Comparison of ENCODE assay signal across 8 cellular contexts in genomic region chr22:22508274-22509176, GRCh38. TPM values are rescaled to one million over a fixed set of nuclear protein-coding genes. Genes with fewer than 3 reads are reported as not detected.
DNase-seq lines count a peak whose midpoint lies in the region; ATAC-seq and TF ChIP-seq lines count a peak whose summit lies in the region.

A gene with protein sequence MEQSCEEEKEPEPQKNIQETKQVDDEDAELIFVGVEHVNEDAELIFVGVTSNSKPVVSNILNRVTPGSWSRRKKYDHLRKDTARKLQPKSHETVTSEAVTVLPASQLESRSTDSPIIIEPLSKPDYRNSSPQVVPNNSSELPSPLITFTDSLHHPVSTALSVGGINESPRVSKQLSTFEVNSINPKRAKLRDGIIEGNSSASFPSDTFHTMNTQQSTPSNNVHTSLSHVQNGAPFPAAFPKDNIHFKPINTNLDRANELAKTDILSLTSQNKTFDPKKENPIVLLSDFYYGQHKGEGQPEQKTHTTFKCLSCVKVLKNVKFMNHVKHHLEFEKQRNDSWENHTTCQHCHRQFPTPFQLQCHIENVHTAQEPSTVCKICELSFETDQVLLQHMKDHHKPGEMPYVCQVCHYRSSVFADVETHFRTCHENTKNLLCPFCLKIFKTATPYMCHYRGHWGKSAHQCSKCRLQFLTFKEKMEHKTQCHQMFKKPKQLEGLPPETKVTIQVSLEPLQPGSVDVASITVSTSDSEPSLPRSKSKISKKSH (minus strand): TSS chr22:22508742. CDS start chr22:22489398, 19,344 bp downstream.

- no peaks in the 10 kb centered on the region for H3K9me3 ChIP-seq in CD4-positive, alpha-beta memory T cell (ENCODE audit: control insufficient read depth in 1 of 2, low read length in 2 of 2)
- H3K9me3 ChIP-seq in PC-9 (ENCODE audit: insufficient read depth, low read depth): peaks cover 10% of the 10 kb centered on the region; the same call in 1 of the 2 replicates
- H3K9me3 ChIP-seq in neuron (ENCODE audit: low read length): no peaks in the 10 kb centered on the region

- H4K20me1 ChIP-seq in PC-9 (ENCODE audit: insufficient read depth): no peaks in the 10 kb centered on the region

- H3K27me3 Mint-ChIP-seq in CD4-positive, alpha-beta memory T cell: peaks cover 1 to 5% of the 10 kb centered on the region in 2 donors
- H3K27me3 Mint-ChIP-seq in activated T-helper 1 cell treated with anti-CD3 and anti-CD28 coated beads, Interleukin-12 subunit alpha, Interleukin-12 subunit beta, Interleukin-2, Interleukin-4 antibody, amounts not matched to agents 30 ng/mL and 10 ng/mL and 1 ng/mL, durations not matched to agents 14 hours and 24 hours and 36 hours (ENCODE audit: insufficient read depth): peaks cover 10% of the 10 kb centered on the region

- peaks cover 9 to 26% (median 14%) of the 10 kb centered on the region in 4 donors for H3K4me1 Mint-ChIP-seq in CD4-positive, alpha-beta memory T cell
- H3K4me1 Mint-ChIP-seq in activated T-helper 1 cell treated with anti-CD3 and anti-CD28 coated beads, Interleukin-12 subunit alpha, Interleukin-12 subunit beta, Interleukin-2, Interleukin-4 antibody, amounts not matched to agents 30 ng/mL and 10 ng/mL and 1 ng/mL, durations not matched to agents 14 hours and 24 hours and 36 hours (ENCODE audit: low read depth): peaks cover 9% of the 10 kb centered on the region

- no peaks in the 10 kb centered on the region for H3K36me3 ChIP-seq in CD4-positive, alpha-beta memory T cell (ENCODE audit: insufficient read depth, low read length)
- H3K36me3 ChIP-seq in PC-9 (ENCODE audit: low read depth) (no peaks in the 10 kb centered on the region), neuron (ENCODE audit: insufficient read depth, low read length) (peaks cover 31% of the 10 kb centered on the region)

- POLR2A ChIA-PET in CD4-positive, alpha-beta memory T cell (lab: Charles Lee; ENCODE audit: partially characterized antibody): no interaction called here
- POLR2A ChIA-PET in PC-9 (lab: Charles Lee; ENCODE audit: unreplicated experiment): no interaction called here

- peaks cover 0 to 8% (median under 1%) of the 10 kb centered on the region in 8 donors for H3K9me3 Mint-ChIP-seq in CD4-positive, alpha-beta memory T cell
- peaks cover 17% of the 10 kb centered on the region for H3K9me3 Mint-ChIP-seq in activated T-helper 1 cell treated with anti-CD3 and anti-CD28 coated beads, Interleukin-12 subunit alpha, Interleukin-12 subunit beta, Interleukin-2, Interleukin-4 antibody, amounts not matched to agents 30 ng/mL and 10 ng/mL and 1 ng/mL, durations not matched to agents 14 hours and 24 hours and 36 hours

- peak within 1 kb of the TSS; percentile 80 for H3K4me2 ChIP-seq in PC-9

- no peaks in the 10 kb centered on the region for H3F3A ChIP-seq in PC-9 (ENCODE audit: insufficient read depth, low read depth)

- H3K4me3 ChIP-seq in CD4-positive, alpha-beta memory T cell (ENCODE audit: low read length in 2 of 2): peak within 1 kb of the TSS; percentile 63 to 71
- H3K4me3 ChIP-seq in PC-9 (peak within 1 kb of the TSS; percentile 73), neuron (ENCODE audit: low read length) (peak within 1 kb of the TSS; percentile 76)

- peak; percentile 66 for TF ChIP-seq CTCF in PC-9 (conservative IDR thresholded peaks at IDR 0.05)

- peaks cover 18 to 23% of the 10 kb centered on the region in 2 donors for H3K36me3 Mint-ChIP-seq in CD4-positive, alpha-beta memory T cell
- H3K36me3 Mint-ChIP-seq in activated T-helper 1 cell treated with anti-CD3 and anti-CD28 coated beads, Interleukin-12 subunit alpha, Interleukin-12 subunit beta, Interleukin-2, Interleukin-4 antibody, amounts not matched to agents 30 ng/mL and 10 ng/mL and 1 ng/mL, durations not matched to agents 14 hours and 24 hours and 36 hours (ENCODE audit: low read depth): peaks cover 17% of the 10 kb centered on the region

- peak within 1 kb of the TSS; percentile 76 to 88 (median 83) for H3K4me3 Mint-ChIP-seq in CD4-positive, alpha-beta memory T cell
- H3K4me3 Mint-ChIP-seq in activated T-helper 1 cell treated with anti-CD3 and anti-CD28 coated beads, Interleukin-12 subunit alpha, Interleukin-12 subunit beta, Interleukin-2, Interleukin-4 antibody, amounts not matched to agents 30 ng/mL and 10 ng/mL and 1 ng/mL, durations not matched to agents 14 hours and 24 hours and 36 hours: peak within 1 kb of the TSS; percentile 78

- H3K9me2 ChIP-seq in PC-9 (ENCODE audit: insufficient read depth): no peaks in the 10 kb centered on the region

- peak; percentile 94 for ATAC-seq in GM19452 (IDR thresholded peaks at IDR 0.05; ENCODE audit: unreplicated experiment)

- CTCF ChIA-PET in CD4-positive, alpha-beta memory T cell (lab: Charles Lee; ENCODE audit: partially characterized antibody): interaction anchor here (0.7 to 1.8 kb wide), 8 partner anchors 8 to 94 kb away, joined by 3 to 9 read pairs (median 4); partner anchors contain the start of genes PRAME and ZNF280A
- CTCF ChIA-PET in PC-9 (lab: Charles Lee): interaction anchor here (1.0 kb wide), 1 partner anchor 301 kb away, joined by 5 read pairs; no protein-coding TSS in a partner anchor

- H3K27me3 ChIP-seq in CD4-positive, alpha-beta memory T cell (ENCODE audit: insufficient read depth, low read length): no peaks in the 10 kb centered on the region
- peaks cover 18% of the 10 kb centered on the region for H3K27me3 ChIP-seq in PC-9 (ENCODE audit: insufficient read depth, low read depth)
- H3K27me3 ChIP-seq in neuron (ENCODE audit: insufficient read depth, low read length): no peaks in the 10 kb centered on the region

- peak within 1 kb of the TSS; percentile 90 for H2AFZ ChIP-seq in PC-9
- peak within 1 kb of the TSS; percentile 93 for H2AFZ ChIP-seq in neuron (ENCODE audit: low read depth, low read length)

- H3K27ac Mint-ChIP-seq in CD4-positive, alpha-beta memory T cell: peak within 1 kb of the TSS in 6 of 7 donors; percentile 39 to 86 (median 60)
- H3K27ac Mint-ChIP-seq in activated T-helper 1 cell treated with anti-CD3 and anti-CD28 coated beads, Interleukin-12 subunit alpha, Interleukin-12 subunit beta, Interleukin-2, Interleukin-4 antibody, amounts not matched to agents 30 ng/mL and 10 ng/mL and 1 ng/mL, durations not matched to agents 14 hours and 24 hours and 36 hours: no peak within 1 kb of the TSS

- H3K79me2 ChIP-seq in PC-9 (ENCODE audit: low read depth): no peaks in the 10 kb centered on the region

- BruUV-seq in PC-9 (replicated peaks; lab: Mats Ljungman, UMichigan): no TSS peak

- intact Hi-C loops in CD4-positive, alpha-beta memory T cell (cut with micrococcal nuclease): no loop called here
- intact Hi-C loops in PC-9 (cut with micrococcal nuclease; ENCODE audit: unreplicated experiment): no loop called here
- intact Hi-C loops in activated T-helper 1 cell treated with anti-CD3 and anti-CD28 coated beads, Interleukin-12 subunit alpha, Interleukin-12 subunit beta, Interleukin-2, Interleukin-4 antibody, amounts not matched to agents 30 ng/mL and 10 ng/mL and 1 ng/mL, durations not matched to agents 14 hours and 24 hours and 36 hours (cut with micrococcal nuclease): no loop called here

- H3K4me1 ChIP-seq in CD4-positive, alpha-beta memory T cell (ENCODE audit: insufficient read depth, low read length): peaks cover 13% of the 10 kb centered on the region
- H3K4me1 ChIP-seq in PC-9 (replicated peaks; ENCODE audit: insufficient read depth) (0 out of 2 replicates have a peak, but pooled peaks cover 4% of the 10 kb centered on the region), neuron (ENCODE audit: insufficient read depth, low read length) (peaks cover 9% of the 10 kb centered on the region)

- H3K27ac ChIP-seq in CD4-positive, alpha-beta memory T cell (ENCODE audit: low read depth, low read length): peak within 1 kb of the TSS; percentile 21
- H3K27ac ChIP-seq in PC-9: no peak within 1 kb of the TSS

- DNase-seq in CD4-positive, alpha-beta memory T cell: peak; percentile 73 to 82 (median 80)
- DNase-seq in HT1080 (ENCODE audit: low read depth) (peak; percentile 85), PC-9 (peak; percentile 51 to 74), fibroblast of the conjunctiva (ENCODE audit: low read depth) (peak; percentile 57), stromal cell of bone marrow (ENCODE audit: low read depth) (peak; percentile 51)
- DNase-seq in activated T-helper 1 cell treated with anti-CD3 and anti-CD28 coated beads, Interleukin-12 subunit alpha, Interleukin-12 subunit beta, Interleukin-2, Interleukin-4 antibody, amounts not matched to agents 30 ng/mL and 10 ng/mL and 1 ng/mL, durations not matched to agents 14 hours and 24 hours and 36 hours (ENCODE audit: low spot score): peak; percentile 82

RNA-seq across cellular contexts. Expression of the gene that starts here (rescaled TPM):
- total RNA-seq in CD4-positive, alpha-beta memory T cell: 1 to 10 TPM; 2.2 to 2.7 TPM
- 1 to 10 TPM; 1.1 to 2.0 TPM for polyA plus RNA-seq in CD4-positive, alpha-beta memory T cell
- total RNA-seq in HT1080 (2014; rRNA removed; shearing (Covaris generic)): 1.7 and 2.1 TPM in 2 replicates
- 2.8 and 3.3 TPM in 2 replicates for polyA plus RNA-seq in HT1080 (2015; cell fraction: cytosol; rRNA removed)
- 3.2 and 4.0 TPM in 2 replicates for polyA plus RNA-seq in HT1080 (2015; cell fraction: nucleus; rRNA removed)
- 1.7 and 1.8 TPM in 2 replicates for total RNA-seq in PC-9 (2021)
- 2.5 and 2.7 TPM in 2 replicates for total RNA-seq in activated T-helper 1 cell treated with anti-CD3 and anti-CD28 coated beads, Interleukin-12 subunit alpha, Interleukin-12 subunit beta, Interleukin-2, Interleukin-4 antibody, amounts not matched to agents 30 ng/mL and 10 ng/mL and 1 ng/mL, durations not matched to agents 14 hours and 24 hours and 36 hours
